23 cellular contexts compared by ENCODE assay signal in the genomic region with DNA sequence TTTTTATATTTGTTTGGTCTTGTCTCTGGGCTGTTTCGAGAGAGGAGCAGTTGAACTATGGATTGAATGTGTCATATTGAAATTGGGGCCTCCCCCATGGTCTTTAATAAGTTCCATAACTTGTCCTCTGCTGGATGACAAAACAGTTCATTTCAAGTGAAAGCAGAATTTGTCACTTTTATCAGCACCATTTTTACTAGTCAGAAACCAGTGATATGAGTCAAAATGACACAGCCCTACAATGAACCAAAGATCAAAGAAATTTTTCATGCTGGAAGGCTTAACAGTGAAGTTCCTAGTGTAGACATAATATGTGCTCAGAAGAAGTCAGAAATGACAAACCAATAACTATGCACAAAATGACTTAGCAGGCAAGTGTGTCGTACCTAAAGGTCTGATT.
"Had no signal": no experiment of that assay in that cellular context is flagged by ENCODE, and none has a peak within 500 bp of the region (broad histone marks: within the 10 kb centered on the region; RNA-seq: fewer than 3 reads in every experiment).

No MANE protein-coding gene starts in this region.

- H3K27me3 Mint-ChIP-seq: memory B cell; stimulated activated memory B cell treated with anti-CD40 and anti-IgM and Interleukin-4, amounts not matched to agents 10 μg/mL and 1 μg/mL and 100 μg/mL, for 72 hours had no signal

- H3K36me3 ChIP-seq: left ventricle myocardium inferior, lower lobe of right lung, spleen, stomach, thoracic aorta, transverse colon had no signal

- ATAC-seq: foreskin keratinocyte; left cardiac atrium; lower lobe of right lung; natural killer cell; sciatic nerve; stimulated activated memory B cell treated with anti-CD40 and anti-IgM and Interleukin-4, amounts not matched to agents 10 μg/mL and 1 μg/mL and 100 μg/mL, for 72 hours had no signal

- H3K36me3 Mint-ChIP-seq: memory B cell; mesothelial cell of epicardium; natural killer cell; stimulated activated memory B cell treated with anti-CD40 and anti-IgM and Interleukin-4, amounts not matched to agents 10 μg/mL and 1 μg/mL and 100 μg/mL, for 72 hours had no signal

- DNase-seq: effector CD4-positive, alpha-beta T cell; endodermal cell; erythroblast; foreskin keratinocyte; kidney; left cardiac atrium; left ventricle myocardium inferior; lower lobe of right lung; natural killer cell; posterior cingulate gyrus; spleen; stimulated activated CD4-positive, alpha-beta T cell treated with anti-CD3 and anti-CD28 coated beads, Interleukin-15, amount 100 ng/mL, for 24 hours; stimulated activated CD4-positive, alpha-beta T cell treated with anti-CD3 and anti-CD28 coated beads, Interleukin-1b, Interleukin-23, amount 100 ng/mL, for 48 hours; stimulated activated CD4-positive, alpha-beta T cell treated with anti-CD3 and anti-CD28 coated beads, Interleukin-4, amount 100 ng/mL, for 24 hours; stomach; substantia nigra; transverse colon had no signal

- H3K27ac Mint-ChIP-seq: endodermal cell; memory B cell; mesothelial cell of epicardium; natural killer cell; stimulated activated memory B cell treated with anti-CD40 and anti-IgM and Interleukin-4, amounts not matched to agents 10 μg/mL and 1 μg/mL and 100 μg/mL, for 72 hours had no signal

- H3K4me1 ChIP-seq: foreskin keratinocyte, lower lobe of right lung, spleen, stomach, transverse colon had no signal

- H3K27me3 ChIP-seq: foreskin keratinocyte, spleen, stomach, transverse colon had no signal

- H3K4me1 Mint-ChIP-seq: endodermal cell; memory B cell; natural killer cell; stimulated activated memory B cell treated with anti-CD40 and anti-IgM and Interleukin-4, amounts not matched to agents 10 μg/mL and 1 μg/mL and 100 μg/mL, for 72 hours had no signal

- H3K9me3 Mint-ChIP-seq: endodermal cell; memory B cell; mesothelial cell of epicardium; neural crest cell; stimulated activated memory B cell treated with anti-CD40 and anti-IgM and Interleukin-4, amounts not matched to agents 10 μg/mL and 1 μg/mL and 100 μg/mL, for 72 hours had no signal

- H3K9me3 ChIP-seq: left ventricle myocardium inferior, lower lobe of right lung, thoracic aorta, transverse colon had no signal

- H3K4me3 Mint-ChIP-seq: endodermal cell; memory B cell; mesothelial cell of epicardium; natural killer cell; neural crest cell; stimulated activated memory B cell treated with anti-CD40 and anti-IgM and Interleukin-4, amounts not matched to agents 10 μg/mL and 1 μg/mL and 100 μg/mL, for 72 hours had no signal

- H3K27ac ChIP-seq: foreskin keratinocyte, left ventricle myocardium inferior, lower lobe of right lung, spleen, stomach, thoracic aorta, transverse colon had no signal

- H3K4me3 ChIP-seq: left ventricle myocardium inferior, lower lobe of right lung, spleen, stomach, thoracic aorta, transverse colon had no signal
